Comparison of ENCODE assay signal across 1 cellular context in the genomic region with DNA sequence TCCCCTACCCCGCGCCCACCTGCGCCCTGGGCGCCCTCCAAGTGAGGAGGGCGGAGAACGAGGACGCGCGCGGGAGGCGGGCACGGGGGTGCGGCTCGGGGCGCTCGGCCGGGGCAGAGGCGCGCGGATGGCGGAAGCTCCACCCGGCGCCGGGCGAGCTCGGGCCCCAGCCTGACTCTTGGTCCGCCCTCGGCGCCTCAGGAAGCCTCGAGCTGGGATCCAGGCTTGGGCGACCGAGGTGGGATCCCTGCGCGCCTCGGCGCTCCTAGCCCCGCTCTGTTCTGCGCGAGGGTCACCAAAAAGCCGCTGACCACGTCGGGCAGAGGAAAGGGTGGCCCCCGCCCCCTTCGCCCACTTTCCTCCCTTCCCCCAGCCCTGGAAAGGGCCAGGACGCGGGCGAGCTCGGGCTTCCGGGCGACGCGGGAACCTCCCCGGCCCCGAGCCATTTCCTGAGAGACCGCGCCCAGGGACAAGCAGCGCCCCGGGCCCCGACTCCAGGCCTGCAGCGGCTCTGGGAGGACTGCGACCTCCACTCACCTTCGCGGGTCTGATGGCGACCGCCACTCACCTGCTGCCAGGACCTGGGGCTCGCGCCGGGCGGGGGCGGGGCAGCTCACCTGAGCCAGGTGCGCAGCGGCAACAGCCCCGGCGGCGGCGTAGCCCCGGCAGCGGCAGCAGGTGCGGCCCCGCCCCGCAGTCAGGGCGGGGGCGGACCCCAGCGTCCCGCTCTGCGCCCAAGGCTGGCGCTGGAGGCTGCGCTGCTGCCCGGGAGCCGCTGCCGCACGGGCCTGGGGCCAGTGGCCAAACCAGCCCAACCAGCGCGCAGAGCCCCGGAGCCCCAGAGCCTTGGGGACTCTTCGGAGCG.
TF ChIP-seq lines count a peak whose summit lies in the region.

No MANE protein-coding gene starts in this region.

TF ChIP-seq in GM23338, 12 proteins besides CTCF, POLR2A, EP300 and RAD21 (continued from another document):
- TF ChIP-seq ZNF462 (CRISPR knock-in tag; IDR thresholded peaks at IDR 0.05) (no peak), ZNF114 (CRISPR knock-in tag; IDR thresholded peaks at IDR 0.05) (no peak), JUNB (IDR thresholded peaks at IDR 0.05; ENCODE audit: unreplicated experiment) (no peak), STAT1 (IDR thresholded peaks at IDR 0.05; ENCODE audit: unreplicated experiment) (no peak), EZH2phosphoT487 (IDR thresholded peaks at IDR 0.05; ENCODE audit: unreplicated experiment) (no peak), POLR2AphosphoS5 (IDR thresholded peaks at IDR 0.05; ENCODE audit: low read depth) (peak; percentile 71), CREB1 (CRISPR knock-in tag; IDR thresholded peaks at IDR 0.05; ENCODE audit: low read depth) (no peak)
